ENCODE assay signal across 8 cellular contexts in the genomic region with DNA sequence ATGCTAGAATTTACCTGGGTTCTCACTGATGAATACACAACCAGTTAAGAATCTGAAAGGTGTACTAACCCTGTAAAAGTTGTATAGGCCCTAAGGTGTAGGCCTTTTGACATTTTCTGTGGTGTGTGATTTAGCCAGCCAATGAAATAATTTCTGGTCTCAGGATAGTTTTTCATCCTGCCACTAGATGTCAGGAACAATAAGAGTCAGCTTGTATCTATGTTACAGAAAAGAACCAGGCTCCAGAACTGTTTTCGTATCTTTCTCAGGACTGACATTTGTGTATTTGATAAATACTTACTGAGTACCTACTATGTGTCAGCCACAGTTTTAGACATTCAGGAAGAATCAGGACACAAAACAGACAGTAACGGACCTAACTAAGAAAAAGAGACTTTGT.
DNase-seq lines count a peak whose midpoint lies in the region; ATAC-seq and TF ChIP-seq lines count a peak whose summit lies in the region.

No MANE protein-coding gene starts in this region.

- no peak overlapping the region for H3K27ac Mint-ChIP-seq in neural crest cell (ENCODE audit: unreplicated experiment)
- H3K27ac Mint-ChIP-seq in activated naive CD8-positive, alpha-beta T cell treated with anti-CD3 and anti-CD28 coated beads, Interleukin-2, amount 50 U/mL, for 24 hours: no peak overlapping the region

- ATAC-seq in GM21529 (IDR thresholded peaks at IDR 0.05; ENCODE audit: unreplicated experiment) (peak; percentile 71), GM21515 (IDR thresholded peaks at IDR 0.05; ENCODE audit: unreplicated experiment) (no peak)
- no peak for ATAC-seq in activated naive CD8-positive, alpha-beta T cell treated with anti-CD3 and anti-CD28 coated beads, Interleukin-2, amount 50 U/mL, for 24 hours

- no peak overlapping the region for H3K4me3 ChIP-seq in choroid plexus epithelial cell (ENCODE audit: low read depth, low read length)

- no peaks in the 10 kb centered on the region for H3K27me3 Mint-ChIP-seq in neural crest cell (ENCODE audit: low read depth)
- no peaks in the 10 kb centered on the region for H3K27me3 Mint-ChIP-seq in activated naive CD8-positive, alpha-beta T cell treated with anti-CD3 and anti-CD28 coated beads, Interleukin-2, amount 50 U/mL, for 24 hours

- H3K4me3 Mint-ChIP-seq in neural crest cell: no peak overlapping the region
- no peak overlapping the region for H3K4me3 Mint-ChIP-seq in activated naive CD8-positive, alpha-beta T cell treated with anti-CD3 and anti-CD28 coated beads, Interleukin-2, amount 50 U/mL, for 24 hours

- H3K9me3 Mint-ChIP-seq in neural crest cell: peaks cover 2% of the 10 kb centered on the region
- no peaks in the 10 kb centered on the region for H3K9me3 Mint-ChIP-seq in activated naive CD8-positive, alpha-beta T cell treated with anti-CD3 and anti-CD28 coated beads, Interleukin-2, amount 50 U/mL, for 24 hours

- DNase-seq in DMS53 (lab: John Stamatoyannopoulos, UW) (peak; percentile 65), NCI-H1092 (lab: John Stamatoyannopoulos, UW) (peak; percentile 17), choroid plexus epithelial cell (ENCODE audit: low read depth) (peak; percentile 75), neural crest cell (ENCODE audit: low read depth, low spot score) (no peak)
- no peak for DNase-seq in central memory CD4-positive, alpha-beta T cell
- DNase-seq in activated naive CD8-positive, alpha-beta T cell treated with anti-CD3 and anti-CD28 coated beads, Interleukin-2, amount 50 U/mL, for 24 hours: no peak

- peaks cover 5% of the 10 kb centered on the region for H3K4me1 Mint-ChIP-seq in neural crest cell
- no peaks in the 10 kb centered on the region for H3K4me1 Mint-ChIP-seq in activated naive CD8-positive, alpha-beta T cell treated with anti-CD3 and anti-CD28 coated beads, Interleukin-2, amount 50 U/mL, for 24 hours

- peak; percentile 66 for TF ChIP-seq CTCF in choroid plexus epithelial cell (conservative IDR thresholded peaks at IDR 0.05; ENCODE audit: low read depth, low read length)
- TF ChIP-seq CTCF in neural crest cell (conservative IDR thresholded peaks at IDR 0.05): peak; percentile 69

- no peaks in the 10 kb centered on the region for H3K36me3 Mint-ChIP-seq in neural crest cell (ENCODE audit: low read depth)
- no peaks in the 10 kb centered on the region for H3K36me3 Mint-ChIP-seq in activated naive CD8-positive, alpha-beta T cell treated with anti-CD3 and anti-CD28 coated beads, Interleukin-2, amount 50 U/mL, for 24 hours (ENCODE audit: low read depth)

Comparison
In these comparisons a context has a peak if more than half of its experiments do, and no peak if none do; other contexts are left out.
1. DNase-seq: peak in DMS53 (single experiment), NCI-H1092 (single experiment) and choroid plexus epithelial cell (single experiment); none in neural crest cell (single experiment), central memory CD4-positive, alpha-beta T cell (single experiment) and activated naive CD8-positive, alpha-beta T cell treated with anti-CD3 and anti-CD28 coated beads, Interleukin-2, amount 50 U/mL, for 24 hours (single experiment).